ENCODE assay signal across 8 cellular contexts in the genomic region with DNA sequence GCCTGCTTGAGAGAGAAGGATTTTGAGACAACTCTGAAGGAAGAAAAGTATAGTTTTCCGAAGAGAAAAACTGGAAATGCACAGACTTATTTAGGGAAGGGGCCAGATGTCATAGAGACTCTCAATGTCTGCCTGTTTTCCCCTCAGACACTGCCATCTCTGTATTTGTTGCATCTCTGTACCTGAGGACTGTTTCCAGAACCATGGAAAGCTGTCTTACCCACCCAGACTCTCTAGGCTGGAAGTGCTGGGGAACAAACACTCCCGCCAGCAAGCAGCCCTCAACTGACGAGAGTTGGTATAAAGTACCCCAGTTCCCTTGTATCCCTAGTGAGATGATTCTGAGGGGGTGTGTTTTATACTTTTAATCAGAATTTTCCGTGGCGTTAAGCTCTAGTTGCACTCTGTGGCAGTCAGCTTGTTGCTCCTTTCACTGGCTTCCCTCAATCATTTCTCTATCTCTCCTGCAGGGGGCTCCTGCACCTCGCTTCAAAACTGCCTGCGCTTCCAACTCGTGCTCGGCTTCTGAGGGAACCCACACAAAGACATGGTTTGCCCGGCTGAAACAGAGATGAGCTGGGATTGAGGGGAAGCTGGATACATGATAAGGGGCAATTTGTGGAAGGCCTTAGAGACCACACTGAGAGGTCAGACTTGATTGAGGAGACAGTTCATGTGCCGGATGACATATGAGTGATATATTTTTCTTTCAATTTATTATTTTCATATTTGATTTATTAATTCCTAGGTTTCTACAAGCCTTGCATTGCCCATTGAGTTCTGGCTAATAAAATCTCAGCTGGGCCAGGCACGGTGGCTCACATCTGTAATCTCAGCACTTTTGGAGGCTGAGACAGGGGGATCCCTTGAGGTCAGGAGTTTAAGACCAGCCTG. TPM values are rescaled to one million over a fixed set of nuclear protein-coding genes. Genes with fewer than 3 reads are reported as not detected.
DNase-seq lines count a peak whose midpoint lies in the region; ATAC-seq, FAIRE-seq and TF ChIP-seq lines count a peak whose summit lies in the region.

No MANE protein-coding gene starts in this region.

- TF ChIP-seq CTCF in WI38 (IDR thresholded peaks at IDR 0.05; ENCODE audit: low read depth, low read length) (peak; percentile 95), bronchial epithelial cell (IDR thresholded peaks at IDR 0.05; ENCODE audit: insufficient read depth, low read length, severe bottlenecking) (peak; percentile 82), kidney (IDR thresholded peaks at IDR 0.05; ENCODE audit: borderline replicate concordance, extremely low read depth, insufficient read depth) (peak; percentile 84)

- H3K4me1 ChIP-seq in kidney (ENCODE audit: control insufficient read depth in 1 of 2, insufficient read depth in 1 of 2, low read depth in 1 of 2, low read length in 2 of 2) = peaks cover 0 to 2% of the 10 kb centered on the region in 2 donors

- H3K9me3 ChIP-seq in kidney (ENCODE audit: control insufficient read depth in 1 of 2, low read length in 2 of 2) = no peaks in the 10 kb centered on the region

- H3K36me3 ChIP-seq in bronchial epithelial cell (ENCODE audit: control insufficient read depth, insufficient read depth, low read length) (no peaks in the 10 kb centered on the region), kidney (ENCODE audit: control insufficient read depth in 1 of 2, insufficient read depth in 2 of 2, low read length in 2 of 2) (no peaks in the 10 kb centered on the region)

- DNase-seq in ACHN = peak; percentile 65
- peak; percentile 52 for DNase-seq in NCI-H2196 treated with DMSO at 0.1 percent for 48 hours (lab: John Stamatoyannopoulos, UW; ENCODE audit: unreplicated experiment)
- peak; percentile 60 for DNase-seq in bronchial epithelial cell (ENCODE audit: low read depth)
- peak; percentile 82 for DNase-seq in kidney
- DNase-seq in stimulated activated CD4-positive, alpha-beta T cell treated with anti-CD3 and anti-CD28 coated beads, Interleukin-1b, Interleukin-23, amount 100 ng/mL, for 24 hours (ENCODE audit: low read depth in 4 of 4, low spot score in 1 of 4) = peak; percentile 16 to 32 (median 22)

- in situ Hi-C loops in ACHN (cut with HindIII; ENCODE audit: low pct_ligation_motif_present, low pct_unique_long_range_greater_than_20kb, low sequenced_read_pairs) = no loop called here

- ATAC-seq in GM21723 (IDR thresholded peaks at IDR 0.05; ENCODE audit: unreplicated experiment) (peak; percentile 54), GM21526 (IDR thresholded peaks at IDR 0.05; ENCODE audit: low FRiP score, unreplicated experiment) (no peak)

- no peak overlapping the region for H3K9ac ChIP-seq in kidney (ENCODE audit: low read length in 2 of 2)

- FAIRE-seq in bronchial epithelial cell (lab: Jason Lieb, UNC) = no peak
- FAIRE-seq in kidney (lab: Jason Lieb, UNC) = peak; percentile 62

- no peak overlapping the region for H3K27ac ChIP-seq in kidney (ENCODE audit: low read depth in 2 of 2, low read length in 2 of 2)

- peaks cover 12% of the 10 kb centered on the region for H3K27me3 ChIP-seq in bronchial epithelial cell (ENCODE audit: control insufficient read depth, insufficient read depth, low read length)

- intact Hi-C loops in kidney (cut with DNase I) = no loop called here

- H3K4me3 ChIP-seq in WI38 (ENCODE audit: low read depth, low read length) (no peak overlapping the region), bronchial epithelial cell (ENCODE audit: low read depth, low read length) (no peak overlapping the region), kidney (ENCODE audit: low read length in 2 of 2) (peak overlapping the region in 1 of 2 donors; percentile 10)

RNA-seq across cellular contexts. Expression of gene CLPB, which starts 36.9 kb away (rescaled TPM):
- total RNA-seq in bronchial epithelial cell = 28.5 and 33.7 TPM in 2 replicates
- 25.0 TPM for total RNA-seq in kidney
- 25.5 TPM for polyA plus RNA-seq in kidney (ENCODE audit: insufficient read depth, low read depth, low replicate concordance)

Comparison
In these comparisons a context has a peak if more than half of its experiments do, and no peak if none do; other contexts are left out.
1. DNase-seq: peak in every context shown above with its lines; median percentile 82 in kidney; 65 in ACHN; 60 in bronchial epithelial cell; 52 in NCI-H2196 treated with DMSO at 0.1 percent for 48 hours; 22 in stimulated activated CD4-positive, alpha-beta T cell treated with anti-CD3 and anti-CD28 coated beads, Interleukin-1b, Interleukin-23, amount 100 ng/mL, for 24 hours.